In genomic region chr18:66949419-66949818, GRCh38 we compare ENCODE assay signal across 17 cellular contexts.
DNase-seq lines count a peak whose midpoint lies in the region; ATAC-seq and TF ChIP-seq lines count a peak whose summit lies in the region.
"Had no signal": no experiment of that assay in that cellular context is flagged by ENCODE, and none has a peak within 500 bp of the region (broad histone marks: within the 10 kb centered on the region; RNA-seq: fewer than 3 reads in every experiment).

No MANE protein-coding gene starts in this region.

- TF ChIP-seq CTCF in upper lobe of right lung (IDR thresholded peaks at IDR 0.05) (no peak), psoas muscle (IDR thresholded peaks at IDR 0.05) (no peak)

- H3K9me3 ChIP-seq in upper lobe of right lung (no peaks in the 10 kb centered on the region), psoas muscle (no peaks in the 10 kb centered on the region)
- H3K9me3 ChIP-seq: Caco-2, HAP-1 had no signal

- intact Hi-C loops in Right ventricle myocardium inferior (cut with DNase I) (no loop called here), cardiac septum (cut with DNase I) (no loop called here), posterior vena cava (cut with DNase I) (no loop called here), upper lobe of right lung (cut with DNase I) (no loop called here), psoas muscle (cut with DNase I) (no loop called here)

- H3K36me3 ChIP-seq in upper lobe of right lung (no peaks in the 10 kb centered on the region), psoas muscle (ENCODE audit: insufficient read depth in 1 of 2, low read depth in 1 of 2) (no peaks in the 10 kb centered on the region)
- H3K36me3 ChIP-seq: BLaER1, HAP-1 had no signal

- no peak overlapping the region for H3K4me3 ChIP-seq in upper lobe of right lung
- no peak overlapping the region for H3K4me3 ChIP-seq in psoas muscle
- H3K4me3 ChIP-seq: BLaER1, HAP-1 had no signal

- H3K27me3 ChIP-seq in upper lobe of right lung (no peaks in the 10 kb centered on the region), psoas muscle (ENCODE audit: insufficient read depth in 3 of 3, low read length in 2 of 3) (no peaks in the 10 kb centered on the region)
- H3K27me3 ChIP-seq: BLaER1 had no signal

- 90 to 95% (median 92%) methylated on average over 14 of the region's 14 CpGs for WGBS in psoas muscle, 3 donors

- H3K4me1 ChIP-seq in upper lobe of right lung (no peaks in the 10 kb centered on the region), psoas muscle (no peaks in the 10 kb centered on the region)
- H3K4me1 ChIP-seq: Caco-2, HAP-1 had no signal

- ATAC-seq in Right ventricle myocardium inferior: no peak
- ATAC-seq in upper lobe of right lung: no peak
- no peak for ATAC-seq in psoas muscle
- ATAC-seq: CD8-positive, alpha-beta T cell had no signal

- peak; percentile 21 for DNase-seq in Right ventricle myocardium inferior (ENCODE audit: missing footprints)
- no peak for DNase-seq in cardiac septum (ENCODE audit: low spot score)
- peak; percentile 62 for DNase-seq in posterior vena cava (ENCODE audit: low spot score)
- DNase-seq in upper lobe of right lung: peak; percentile 42
- no peak for DNase-seq in psoas muscle
- no peak for DNase-seq in medulla oblongata (ENCODE audit: extremely low spot score)
- DNase-seq: Caco-2; CD4-positive, CD25-positive, alpha-beta regulatory T cell; CD8-positive, alpha-beta T cell; DMS153; DND-41; GOT3; HFFc6 had no signal

- H3K27ac ChIP-seq in upper lobe of right lung (no peak overlapping the region), psoas muscle (no peak overlapping the region)
- H3K27ac ChIP-seq: 22Rv1, BLaER1, C4-2B had no signal

Comparison
In these comparisons a context has a peak if more than half of its experiments do, and no peak if none do; other contexts are left out.
1. DNase-seq: peak in Right ventricle myocardium inferior (single experiment), posterior vena cava (single experiment) and upper lobe of right lung (single experiment); none in cardiac septum (single experiment), psoas muscle (0 of 2) and medulla oblongata (single experiment).